9 cellular contexts compared by ENCODE assay signal in the genomic region with DNA sequence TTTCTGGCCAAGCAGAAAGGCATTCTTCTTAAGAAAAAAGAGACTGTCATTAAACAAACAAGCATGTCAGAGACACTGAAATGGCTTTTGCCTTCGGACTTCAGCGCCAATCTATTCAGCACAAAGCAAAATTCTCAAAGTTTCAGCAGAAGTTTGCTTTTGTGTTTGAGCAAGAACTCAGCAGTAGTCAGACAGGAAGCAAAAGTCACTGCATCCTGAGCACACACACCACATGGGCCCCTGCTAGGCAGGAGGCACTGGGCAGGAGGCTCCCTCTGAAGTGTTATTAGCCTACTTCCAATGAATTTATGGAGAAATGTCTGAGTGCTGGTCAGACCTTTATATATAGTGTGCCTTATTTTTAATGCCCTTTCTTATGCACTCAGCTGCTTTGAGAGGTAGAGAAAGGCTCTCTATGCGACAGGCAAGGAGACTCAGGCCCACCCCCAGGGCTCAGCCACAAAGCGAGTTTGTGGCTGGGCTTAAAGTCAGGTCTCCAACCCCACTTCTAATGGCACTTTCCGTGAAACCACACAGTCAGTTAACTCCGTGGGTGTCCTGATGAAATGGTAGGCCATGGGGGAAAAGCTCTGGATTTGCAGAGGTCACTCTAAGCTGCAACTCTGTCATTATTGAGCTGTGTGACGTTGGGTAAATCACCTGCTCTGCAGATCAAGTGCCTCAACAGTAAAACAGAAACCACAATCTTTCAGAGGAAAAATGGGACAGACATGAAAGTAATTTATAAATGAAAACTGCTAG.
DNase-seq lines count a peak whose midpoint lies in the region; ATAC-seq and TF ChIP-seq lines count a peak whose summit lies in the region.
"Had no signal": no experiment of that assay in that cellular context is flagged by ENCODE, and none has a peak within 500 bp of the region (broad histone marks: within the 10 kb centered on the region; RNA-seq: fewer than 3 reads in every experiment).

No MANE protein-coding gene starts in this region.

- in situ Hi-C loops in brain microvascular endothelial cell (cut with HindIII; ENCODE audit: low pct_ligation_motif_present, low sequenced_read_pairs) = no loop called here

- peak overlapping the region; percentile 96 for H3K27ac ChIP-seq in brain microvascular endothelial cell
- H3K27ac ChIP-seq in neural progenitor cell = no peak overlapping the region

- DNase-seq in brain microvascular endothelial cell (peak; percentile 62), neural progenitor cell (ENCODE audit: low spot score) (peak; percentile 25), occipital lobe (lab: John Stamatoyannopoulos, UW) (no peak)
- DNase-seq in activated CD8-positive, alpha-beta memory T cell treated with anti-CD3 and anti-CD28 coated beads, Interleukin-2, amount 10 ng/mL, durations not matched to agents 7 days and 5 days = no peak
- DNase-seq: NCI-H2029 had no signal

- H3K4me3 Mint-ChIP-seq in neural progenitor cell = peak overlapping the region; percentile 66
- no peak overlapping the region for H3K4me3 Mint-ChIP-seq in activated CD8-positive, alpha-beta memory T cell treated with anti-CD3 and anti-CD28 coated beads, Interleukin-2, amount 10 ng/mL, durations not matched to agents 7 days and 5 days

- no peak overlapping the region for H3K4me2 ChIP-seq in neural progenitor cell

- no peaks in the 10 kb centered on the region for H3K9me3 Mint-ChIP-seq in neural progenitor cell
- H3K9me3 Mint-ChIP-seq in activated CD8-positive, alpha-beta memory T cell treated with anti-CD3 and anti-CD28 coated beads, Interleukin-2, amount 10 ng/mL, durations not matched to agents 7 days and 5 days (ENCODE audit: low read depth) = peaks cover 5% of the 10 kb centered on the region

- peaks cover 56% of the 10 kb centered on the region for H3K4me1 Mint-ChIP-seq in neural progenitor cell
- no peaks in the 10 kb centered on the region for H3K4me1 Mint-ChIP-seq in activated CD8-positive, alpha-beta memory T cell treated with anti-CD3 and anti-CD28 coated beads, Interleukin-2, amount 10 ng/mL, durations not matched to agents 7 days and 5 days

- peaks cover 26% of the 10 kb centered on the region for H3K4me1 ChIP-seq in neural progenitor cell

- peak overlapping the region; percentile 26 for H2AFZ ChIP-seq in neural progenitor cell (replicated peaks)

- ATAC-seq in GM18858 (IDR thresholded peaks at IDR 0.05; ENCODE audit: unreplicated experiment) (peak; percentile 75), HG03103 (IDR thresholded peaks at IDR 0.05; ENCODE audit: low read depth, unreplicated experiment) (peak; percentile 52), GM21528 (IDR thresholded peaks at IDR 0.05; ENCODE audit: low FRiP score, unreplicated experiment) (no peak), GM18517 (IDR thresholded peaks at IDR 0.05; ENCODE audit: unreplicated experiment) (no peak)
- ATAC-seq in activated CD8-positive, alpha-beta memory T cell treated with anti-CD3 and anti-CD28 coated beads, Interleukin-2, amount 10 ng/mL, durations not matched to agents 7 days and 5 days = no peak

- H3K79me2 ChIP-seq in neural progenitor cell (ENCODE audit: low read depth) = no peaks in the 10 kb centered on the region

- H3K27me3 ChIP-seq in brain microvascular endothelial cell (replicated peaks) = no peaks in the 10 kb centered on the region
- no peaks in the 10 kb centered on the region for H3K27me3 ChIP-seq in neural progenitor cell

- H3K9ac ChIP-seq in neural progenitor cell = no peak overlapping the region

- no peaks in the 10 kb centered on the region for H3K9me3 ChIP-seq in neural progenitor cell (ENCODE audit: low read depth)

- peaks cover 2% of the 10 kb centered on the region for H3K27me3 Mint-ChIP-seq in neural progenitor cell (ENCODE audit: insufficient read depth, low read depth)
- no peaks in the 10 kb centered on the region for H3K27me3 Mint-ChIP-seq in activated CD8-positive, alpha-beta memory T cell treated with anti-CD3 and anti-CD28 coated beads, Interleukin-2, amount 10 ng/mL, durations not matched to agents 7 days and 5 days

- peak overlapping the region; percentile 98 for H3K27ac Mint-ChIP-seq in neural progenitor cell
- no peak overlapping the region for H3K27ac Mint-ChIP-seq in activated CD8-positive, alpha-beta memory T cell treated with anti-CD3 and anti-CD28 coated beads, Interleukin-2, amount 10 ng/mL, durations not matched to agents 7 days and 5 days

- H3F3A ChIP-seq in neural progenitor cell (ENCODE audit: low read depth) = no peaks in the 10 kb centered on the region

- H3K36me3 ChIP-seq in brain microvascular endothelial cell (replicated peaks) = no peaks in the 10 kb centered on the region
- no peaks in the 10 kb centered on the region for H3K36me3 ChIP-seq in neural progenitor cell

- TF ChIP-seq CTCF in brain microvascular endothelial cell (IDR thresholded peaks at IDR 0.05; ENCODE audit: low read depth, low read length, missing control alignments) = no peak
- no peak for TF ChIP-seq CTCF in neural progenitor cell (IDR thresholded peaks at IDR 0.05)

- no peaks in the 10 kb centered on the region for H3K36me3 Mint-ChIP-seq in neural progenitor cell
- no peaks in the 10 kb centered on the region for H3K36me3 Mint-ChIP-seq in activated CD8-positive, alpha-beta memory T cell treated with anti-CD3 and anti-CD28 coated beads, Interleukin-2, amount 10 ng/mL, durations not matched to agents 7 days and 5 days

- H3K4me3 ChIP-seq in brain microvascular endothelial cell (ENCODE audit: low read depth, low read length) (no peak overlapping the region), neural progenitor cell (no peak overlapping the region)

- H4K20me1 ChIP-seq in neural progenitor cell (ENCODE audit: low read depth) = no peaks in the 10 kb centered on the region

- CTCF ChIA-PET in activated CD8-positive, alpha-beta memory T cell treated with anti-CD3 and anti-CD28 coated beads, Interleukin-2, amount 10 ng/mL, durations not matched to agents 7 days and 5 days (lab: Charles Lee) = no interaction called here

Comparison
In these comparisons a context has a peak if more than half of its experiments do, and no peak if none do; other contexts are left out.
1. ATAC-seq: peak in GM18858 (single experiment) and HG03103 (single experiment); none in GM21528 (single experiment), activated CD8-positive, alpha-beta memory T cell treated with anti-CD3 and anti-CD28 coated beads, Interleukin-2, amount 10 ng/mL, durations not matched to agents 7 days and 5 days (single experiment) and GM18517 (single experiment).
2. DNase-seq: peak in brain microvascular endothelial cell (single experiment) and neural progenitor cell (single experiment); none in occipital lobe (single experiment) and activated CD8-positive, alpha-beta memory T cell treated with anti-CD3 and anti-CD28 coated beads, Interleukin-2, amount 10 ng/mL, durations not matched to agents 7 days and 5 days (single experiment).